8 cellular contexts compared by ENCODE assay signal in the genomic region with DNA sequence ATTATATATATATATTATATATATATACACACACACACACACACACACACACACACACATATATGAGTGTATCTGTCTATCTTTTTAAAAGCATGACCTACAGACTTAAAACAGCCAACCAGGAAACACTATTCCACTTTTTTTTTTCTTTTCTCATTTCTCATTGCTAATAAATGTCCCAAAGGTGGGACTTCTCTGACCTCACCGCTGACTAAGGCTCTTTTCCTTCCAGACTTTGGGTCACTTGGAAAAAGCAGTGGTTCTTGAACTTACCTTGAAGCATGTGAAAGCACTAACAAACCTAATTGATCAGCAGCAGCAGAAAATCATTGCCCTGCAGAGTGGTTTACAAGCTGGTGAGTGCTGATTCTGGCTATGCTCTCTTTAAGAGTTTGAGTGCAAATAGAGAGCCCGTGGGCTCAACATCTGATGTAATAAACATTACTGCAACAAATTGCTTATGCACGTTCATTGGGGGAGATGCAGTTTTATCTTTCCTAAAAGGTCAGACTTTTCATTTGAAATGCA. TPM values are rescaled to one million over a fixed set of nuclear protein-coding genes. Genes with fewer than 3 reads are reported as not detected.
DNase-seq lines count a peak whose midpoint lies in the region; ATAC-seq, FAIRE-seq and TF ChIP-seq lines count a peak whose summit lies in the region.

No MANE protein-coding gene starts in this region.

- peak overlapping the region; percentile 86 for H3K4me2 ChIP-seq in astrocyte (ENCODE audit: low read length)

- H3K9me3 Mint-ChIP-seq in astrocyte (ENCODE audit: unreplicated experiment), result no peaks in the 10 kb centered on the region

- H3K4me1 ChIP-seq in heart left ventricle (peaks cover 7 to 73% (median 53%) of the 10 kb centered on the region in 12 donors), astrocyte (ENCODE audit: insufficient read depth, low read length) (peaks cover 56% of the 10 kb centered on the region), lower lobe of right lung (peaks cover 62% of the 10 kb centered on the region), upper lobe of right lung (peaks cover 55% of the 10 kb centered on the region)

- TF ChIP-seq CTCF in heart left ventricle (IDR thresholded peaks at IDR 0.05) (no peak), astrocyte (IDR thresholded peaks at IDR 0.05; ENCODE audit: insufficient read depth, low read depth, low read length) (no peak), lower lobe of right lung (IDR thresholded peaks at IDR 0.05) (no peak), upper lobe of right lung (IDR thresholded peaks at IDR 0.05) (no peak)

- peak overlapping the region; percentile 99 for H3K9ac ChIP-seq in astrocyte (ENCODE audit: low read length)

- H3K36me3 ChIP-seq in heart left ventricle (peaks cover 2 to 47% (median 28%) of the 10 kb centered on the region in 9 donors), astrocyte (ENCODE audit: insufficient read depth, low read length) (peaks cover 28% of the 10 kb centered on the region), lower lobe of right lung (peaks cover 23% of the 10 kb centered on the region), upper lobe of right lung (peaks cover 37% of the 10 kb centered on the region)

- DNase-seq in heart left ventricle (no peak), left ventricle myocardium superior (no peak), astrocyte (ENCODE audit: low read depth) (peak; percentile 39), lower lobe of right lung (no peak), upper lobe of right lung (no peak), amygdala (lab: John Stamatoyannopoulos, UW) (no peak)
- DNase-seq in activated CD4-positive, alpha-beta T cell treated with anti-CD3 and anti-CD28 coated beads for 1 hour, result no peak
- no peak for DNase-seq in stimulated activated CD4-positive, alpha-beta T cell treated with anti-CD3 and anti-CD28 coated beads, Interleukin-12 subunit alpha, Interleukin-12 subunit beta, amount 100 ng/mL, for 4 hours

- H3K4me3 ChIP-seq in heart left ventricle (peak overlapping the region; percentile 78 to 100 (median 92)), astrocyte (ENCODE audit: insufficient read depth, low read depth, low read length) (peak overlapping the region; percentile 96), lower lobe of right lung (peak overlapping the region; percentile 94), upper lobe of right lung (peak overlapping the region; percentile 98)

- peak overlapping the region; percentile 99 for H3K27ac Mint-ChIP-seq in astrocyte (ENCODE audit: unreplicated experiment)

- H3K4me1 Mint-ChIP-seq in astrocyte (ENCODE audit: low read depth, unreplicated experiment), result peaks cover 43% of the 10 kb centered on the region

- H4K20me1 ChIP-seq in astrocyte (ENCODE audit: insufficient read depth, low read length), result peaks cover 35% of the 10 kb centered on the region

- peak overlapping the region; percentile 59 to 100 (median 100) for H3K27ac ChIP-seq in heart left ventricle
- peak overlapping the region; percentile 98 for H3K27ac ChIP-seq in astrocyte (ENCODE audit: low read depth, low read length)
- H3K27ac ChIP-seq in lower lobe of right lung, result peak overlapping the region; percentile 99
- peak overlapping the region; percentile 100 for H3K27ac ChIP-seq in upper lobe of right lung

- peak overlapping the region; percentile 96 for H3K4me3 Mint-ChIP-seq in astrocyte (ENCODE audit: unreplicated experiment)

- no peaks in the 10 kb centered on the region for H3K9me3 ChIP-seq in heart left ventricle
- no peaks in the 10 kb centered on the region for H3K9me3 ChIP-seq in astrocyte (ENCODE audit: insufficient read depth, low read depth, low read length)
- no peaks in the 10 kb centered on the region for H3K9me3 ChIP-seq in lower lobe of right lung
- H3K9me3 ChIP-seq in upper lobe of right lung, result no peaks in the 10 kb centered on the region

- TF ChIP-seq POLR2A in heart left ventricle (IDR thresholded peaks at IDR 0.05), result no peak

- peaks cover 40% of the 10 kb centered on the region for H3K36me3 Mint-ChIP-seq in astrocyte (ENCODE audit: low read depth, unreplicated experiment)

- no peaks in the 10 kb centered on the region for H3K27me3 Mint-ChIP-seq in astrocyte (ENCODE audit: low read depth, unreplicated experiment)

- peaks cover 53% of the 10 kb centered on the region for H3K79me2 ChIP-seq in astrocyte (ENCODE audit: insufficient read depth, low read length)

- FAIRE-seq in astrocyte (lab: Jason Lieb, UNC), result no peak

- WGBS in heart left ventricle, 4 donors, result 3 to 17% (median 6%) methylated on average over 3 of the region's 3 CpGs

- H3K27me3 ChIP-seq in heart left ventricle (no peaks in the 10 kb centered on the region), astrocyte (ENCODE audit: insufficient read depth, low read length) (no peaks in the 10 kb centered on the region), lower lobe of right lung (ENCODE audit: low read depth) (no peaks in the 10 kb centered on the region), upper lobe of right lung (no peaks in the 10 kb centered on the region)

- H2AFZ ChIP-seq in astrocyte (ENCODE audit: low read depth, low read length), result no peak overlapping the region

- no peak for ATAC-seq in heart left ventricle
- ATAC-seq in left ventricle myocardium superior, result no peak
- ATAC-seq in lower lobe of right lung, result no peak
- ATAC-seq in upper lobe of right lung, result no peak

- intact Hi-C loops in heart left ventricle (cut with DNase I) (loop anchor here in 7 of 10 donors (2.0 to 5.0 kb wide), 5 partner anchors 46 to 269 kb away; a partner anchor contains a TSS), left ventricle myocardium superior (cut with micrococcal nuclease) (loop anchor here (5.0 kb wide), 1 partner anchor 36 kb away; no protein-coding TSS in a partner anchor), lower lobe of right lung (cut with DNase I) (no loop called here), upper lobe of right lung (cut with DNase I) (loop anchor here (10.0 kb wide), 1 partner anchor 266 kb away; no protein-coding TSS in a partner anchor)

RNA-seq across cellular contexts. Expression of a gene that starts 2.0 kb away (rescaled TPM):
- total RNA-seq in heart left ventricle (100 to 1,000 TPM in 1 of 9 donors, 10 to 100 TPM in 7, 1 to 10 TPM in 1; 8.5 to 109 (median 37.4) TPM), left ventricle myocardium superior (26.8 TPM), astrocyte (156 and 185 TPM in 2 replicates), lower lobe of right lung (84.8 TPM), upper lobe of right lung (97.1 TPM)
- 10 to 100 TPM; 10.7 to 12.5 TPM for polyA plus RNA-seq in heart left ventricle
